In the genomic region with DNA sequence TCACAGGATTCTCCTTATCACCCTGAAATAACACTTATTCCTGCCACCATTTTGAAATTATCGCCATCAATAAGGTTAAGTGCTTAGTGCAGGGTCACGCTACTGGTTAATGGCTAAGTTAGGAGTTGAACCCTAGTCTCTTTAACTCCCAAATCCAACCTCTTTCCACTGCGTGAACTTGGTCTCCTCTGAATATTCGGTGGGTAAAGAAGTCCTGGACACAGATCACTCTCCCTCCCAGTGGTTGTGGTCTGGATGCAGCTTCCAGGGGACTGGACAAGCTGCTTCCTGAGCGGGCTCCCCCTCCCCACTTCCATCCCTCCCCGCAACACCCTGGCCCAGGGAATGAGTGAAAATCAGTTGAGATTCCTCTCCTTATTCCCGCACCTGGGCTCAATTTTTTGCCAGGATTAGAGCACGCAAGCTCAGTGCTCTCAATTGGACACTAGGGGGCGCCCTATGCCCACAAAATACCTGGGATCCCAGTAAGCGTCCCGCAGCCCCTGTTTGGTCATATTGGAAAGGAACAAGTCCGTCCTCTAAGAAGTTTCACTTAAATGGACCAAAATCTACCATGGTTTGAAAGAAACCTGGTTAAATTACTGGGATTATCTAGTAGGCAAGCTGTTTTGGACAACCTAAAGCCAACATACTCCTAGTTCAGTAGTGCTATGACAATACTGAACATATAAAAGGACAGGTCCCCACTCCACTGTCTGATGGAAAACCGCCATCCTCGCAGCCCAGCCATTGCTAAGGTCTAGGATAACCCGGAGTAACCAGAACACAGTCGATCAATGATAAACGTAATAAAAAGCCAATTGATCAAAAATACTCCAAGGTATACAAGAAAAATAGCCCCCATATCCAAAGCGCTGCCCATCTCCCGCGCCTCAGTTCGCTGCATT, we compare ENCODE assay signal across 8 cellular contexts. TPM values are rescaled to one million over a fixed set of nuclear protein-coding genes. Genes with fewer than 3 reads are reported as not detected.
A peak's percentile ranks its signal among the peaks of the same experiment; 100 is the strongest.
DNase-seq lines count a peak whose midpoint lies in the region; ATAC-seq and TF ChIP-seq lines count a peak whose summit lies in the region.

No MANE protein-coding gene starts in this region.

- no peaks in the 10 kb centered on the region for H3K79me2 ChIP-seq in OCI-LY3 (ENCODE audit: low read length)

- H3K4me3 Mint-ChIP-seq in nephron progenitor cell: peak overlapping the region; percentile 33

- no peaks in the 10 kb centered on the region for H3K36me3 Mint-ChIP-seq in nephron progenitor cell (ENCODE audit: low read depth)

- peaks cover 21% of the 10 kb centered on the region for H3K27me3 Mint-ChIP-seq in nephron progenitor cell (ENCODE audit: low read depth, poor library complexity)

- peaks cover 32% of the 10 kb centered on the region for H3K4me1 ChIP-seq in OCI-LY3 (ENCODE audit: low read length)

- no peaks in the 10 kb centered on the region for H4K20me1 ChIP-seq in OCI-LY3 (ENCODE audit: insufficient read depth, low read length)

- H3K9ac ChIP-seq in OCI-LY3 (ENCODE audit: low read length): 0 out of 2 replicates have a peak overlapping the region, but pooled peaks have one; percentile 1

- H3K27ac Mint-ChIP-seq in nephron progenitor cell: no peak overlapping the region

- H3K36me3 ChIP-seq in OCI-LY3 (replicated peaks; ENCODE audit: low read depth, low read length): no peaks in the 10 kb centered on the region

- no peaks in the 10 kb centered on the region for H3K27me3 ChIP-seq in OCI-LY3 (ENCODE audit: low read depth, low read length)

- no peak overlapping the region for H3K27ac ChIP-seq in OCI-LY3 (ENCODE audit: low read length)

- H3K9me3 Mint-ChIP-seq in nephron progenitor cell: no peaks in the 10 kb centered on the region

- peak overlapping the region; percentile 80 for H3K4me2 ChIP-seq in OCI-LY3 (ENCODE audit: low read length)

- peak; percentile 45 for ATAC-seq in GM18867 (IDR thresholded peaks at IDR 0.05; ENCODE audit: unreplicated experiment)
- no peak for ATAC-seq in stimulated activated naive CD8-positive, alpha-beta T cell treated with anti-CD3 and anti-CD28 coated beads, Interleukin-15, Interleukin-2, amounts not matched to agents 100 U/mL and 50 U/mL, for 24 hours

- no peaks in the 10 kb centered on the region for H3K9me3 ChIP-seq in OCI-LY3 (ENCODE audit: insufficient read depth, low read length)

- TF ChIP-seq CTCF in OCI-LY3 (IDR thresholded peaks at IDR 0.05; ENCODE audit: low read depth, low read length) (peak; percentile 95), fibroblast of pulmonary artery (IDR thresholded peaks at IDR 0.05; ENCODE audit: low read length, missing control alignments) (peak; percentile 79), nephron progenitor cell (IDR thresholded peaks at IDR 0.05) (peak; percentile 92)

- H2AFZ ChIP-seq in OCI-LY3 (ENCODE audit: low read depth, low read length): peak overlapping the region; percentile 87; the same call in 1 of the 2 replicates

- DNase-seq in AG08396 (ENCODE audit: low spot score) (peak; percentile 67), HT-29 (ENCODE audit: low spot score) (peak; percentile 85), fibroblast of pulmonary artery (ENCODE audit: low read depth) (peak; percentile 89), nephron progenitor cell (peak; percentile 86)
- peak; percentile 79 to 81 for DNase-seq in activated T-cell treated with anti-CD3 and anti-CD28 coated beads, Interleukin-2, amount 50 U/mL, for 48 hours
- DNase-seq in stimulated activated naive CD8-positive, alpha-beta T cell treated with anti-CD3 and anti-CD28 coated beads, Interleukin-15, Interleukin-2, amounts not matched to agents 100 U/mL and 50 U/mL, for 24 hours: peak; percentile 77

- H3K4me1 Mint-ChIP-seq in nephron progenitor cell: peaks cover 5% of the 10 kb centered on the region

- peak overlapping the region; percentile 39 for H3K4me3 ChIP-seq in OCI-LY3 (ENCODE audit: low read length)
- no peak overlapping the region for H3K4me3 ChIP-seq in fibroblast of pulmonary artery (replicated peaks; ENCODE audit: low read depth, low read length)

RNA-seq across cellular contexts. Expression of gene DHRS9, which starts 40.4 kb away (rescaled TPM):
- total RNA-seq in HT-29 (2014; rRNA removed; shearing (Covaris generic)): 0.33 and 0.57 TPM in 2 replicates
